In the genomic region with DNA sequence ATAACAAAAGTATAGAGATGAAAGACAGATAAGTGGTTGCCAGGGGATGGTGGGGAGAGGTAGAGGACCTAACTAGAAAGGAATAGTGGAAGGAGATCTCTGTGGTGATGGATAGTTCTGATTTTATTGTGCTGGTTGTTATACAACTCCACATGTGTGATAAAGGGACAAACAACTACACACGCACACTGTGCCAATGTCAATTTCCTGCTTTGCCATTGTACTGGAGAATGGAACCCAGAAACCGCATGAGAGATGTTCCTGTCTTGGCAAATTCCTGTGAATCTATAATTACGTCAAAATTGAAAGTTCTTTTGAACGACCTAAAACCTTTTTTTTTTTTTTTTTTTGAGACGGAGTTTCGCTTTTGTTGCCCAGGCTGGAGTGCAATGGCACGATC, we compare ENCODE assay signal across 22 cellular contexts. TPM values are rescaled to one million over a fixed set of nuclear protein-coding genes. Genes with fewer than 3 reads are reported as not detected.
DNase-seq lines count a peak whose midpoint lies in the region; ATAC-seq lines count a peak whose summit lies in the region.
"Had no signal": no experiment of that assay in that cellular context is flagged by ENCODE, and none has a peak within 500 bp of the region (broad histone marks: within the 10 kb centered on the region; RNA-seq: fewer than 3 reads in every experiment).

No MANE protein-coding gene starts in this region.

- peak overlapping the region; percentile 10 for H3K27ac Mint-ChIP-seq in activated naive CD4-positive, alpha-beta T cell treated with anti-CD3 and anti-CD28 coated beads, Interleukin-2, amount 50 U/mL, for 24 hours
- peak overlapping the region; percentile 87 for H3K27ac Mint-ChIP-seq in T-helper 17 cell
- H3K27ac Mint-ChIP-seq in central memory CD8-positive, alpha-beta T cell (ENCODE audit: low read depth) = peak overlapping the region; percentile 89
- H3K27ac Mint-ChIP-seq in stimulated activated effector memory CD8-positive, alpha-beta T cell treated with anti-CD3 and anti-CD28 coated beads, Interleukin-12 subunit alpha, Interleukin-12 subunit beta, amount 100 ng/mL, for 72 hours = peak overlapping the region; percentile 91
- H3K27ac Mint-ChIP-seq: stimulated activated naive B cell treated with anti-CD40 and anti-IgM and Interleukin-4, amounts not matched to agents 10 μg/mL and 1 μg/mL and 100 μg/mL, for 72 hours had no signal

- H3K27me3 Mint-ChIP-seq in activated naive CD4-positive, alpha-beta T cell treated with anti-CD3 and anti-CD28 coated beads, Interleukin-2, amount 50 U/mL, for 24 hours = no peaks in the 10 kb centered on the region
- H3K27me3 Mint-ChIP-seq in T-helper 17 cell = peaks cover 6% of the 10 kb centered on the region
- no peaks in the 10 kb centered on the region for H3K27me3 Mint-ChIP-seq in central memory CD8-positive, alpha-beta T cell

- H3K9me3 ChIP-seq in T-helper 17 cell (ENCODE audit: control insufficient read depth, low read length, poor library complexity, severe bottlenecking) = no peaks in the 10 kb centered on the region
- H3K9me3 ChIP-seq: thyroid gland had no signal

- H3K4me3 Mint-ChIP-seq in activated naive CD4-positive, alpha-beta T cell treated with anti-CD3 and anti-CD28 coated beads, Interleukin-2, amount 50 U/mL, for 24 hours = peak overlapping the region; percentile 8
- H3K4me3 Mint-ChIP-seq in T-helper 17 cell = peak overlapping the region; percentile 90
- H3K4me3 Mint-ChIP-seq in central memory CD8-positive, alpha-beta T cell = peak overlapping the region; percentile 75
- peak overlapping the region; percentile 93 for H3K4me3 Mint-ChIP-seq in stimulated activated effector memory CD8-positive, alpha-beta T cell treated with anti-CD3 and anti-CD28 coated beads, Interleukin-12 subunit alpha, Interleukin-12 subunit beta, amount 100 ng/mL, for 72 hours
- H3K4me3 Mint-ChIP-seq: stimulated activated naive B cell treated with anti-CD40 and anti-IgM and Interleukin-4, amounts not matched to agents 10 μg/mL and 1 μg/mL and 100 μg/mL, for 72 hours had no signal

- DNase-seq in activated naive CD4-positive, alpha-beta T cell (lab: John Stamatoyannopoulos, UW) = no peak
- DNase-seq in T-helper 17 cell (no peak), NCI-H345 (lab: John Stamatoyannopoulos, UW) (no peak), retina (no peak)
- DNase-seq in central memory CD8-positive, alpha-beta T cell (ENCODE audit: low spot score in 2 of 2) = no peak
- DNase-seq in stimulated activated effector memory CD8-positive, alpha-beta T cell treated with anti-CD3 and anti-CD28 coated beads, Interleukin-12 subunit alpha, Interleukin-12 subunit beta, amount 100 ng/mL, for 72 hours (ENCODE audit: low spot score in 2 of 2) = no peak
- DNase-seq: activated CD8-positive, alpha-beta memory T cell treated with anti-CD3 and anti-CD28 coated beads, Interleukin-2, amount 50 U/mL, for 4 hours; brain microvascular endothelial cell; DMS79 treated with DMSO at 0.1 percent for 48 hours; KBM-7; MV-4-11; NCI-H187; NCI-H2227 treated with DMSO at 0.1 percent for 48 hours; NCI-H748 treated with DMSO at 0.1 percent for 48 hours; stimulated activated naive B cell treated with anti-CD40 and anti-IgM and Interleukin-4, amounts not matched to agents 10 μg/mL and 1 μg/mL and 100 μg/mL, for 72 hours; thyroid gland had no signal

- no peaks in the 10 kb centered on the region for H3K9me3 Mint-ChIP-seq in activated naive CD4-positive, alpha-beta T cell treated with anti-CD3 and anti-CD28 coated beads, Interleukin-2, amount 50 U/mL, for 24 hours
- H3K9me3 Mint-ChIP-seq in central memory CD8-positive, alpha-beta T cell = no peaks in the 10 kb centered on the region
- no peaks in the 10 kb centered on the region for H3K9me3 Mint-ChIP-seq in stimulated activated effector memory CD8-positive, alpha-beta T cell treated with anti-CD3 and anti-CD28 coated beads, Interleukin-12 subunit alpha, Interleukin-12 subunit beta, amount 100 ng/mL, for 72 hours
- H3K9me3 Mint-ChIP-seq: stimulated activated naive B cell treated with anti-CD40 and anti-IgM and Interleukin-4, amounts not matched to agents 10 μg/mL and 1 μg/mL and 100 μg/mL, for 72 hours had no signal

- peaks cover 49% of the 10 kb centered on the region for H3K4me1 Mint-ChIP-seq in activated naive CD4-positive, alpha-beta T cell treated with anti-CD3 and anti-CD28 coated beads, Interleukin-2, amount 50 U/mL, for 24 hours
- peaks cover 17% of the 10 kb centered on the region for H3K4me1 Mint-ChIP-seq in T-helper 17 cell
- peaks cover 49% of the 10 kb centered on the region for H3K4me1 Mint-ChIP-seq in central memory CD8-positive, alpha-beta T cell
- peaks cover 77% of the 10 kb centered on the region for H3K4me1 Mint-ChIP-seq in stimulated activated effector memory CD8-positive, alpha-beta T cell treated with anti-CD3 and anti-CD28 coated beads, Interleukin-12 subunit alpha, Interleukin-12 subunit beta, amount 100 ng/mL, for 72 hours

- ATAC-seq in T-helper 17 cell (no peak), GM21825 (IDR thresholded peaks at IDR 0.05; ENCODE audit: unreplicated experiment) (no peak)
- ATAC-seq in central memory CD8-positive, alpha-beta T cell (replicated peaks; ENCODE audit: extremely low read depth, poor library complexity, severe bottlenecking) = no peak
- peak; percentile 34 for ATAC-seq in stimulated activated effector memory CD8-positive, alpha-beta T cell treated with anti-CD3 and anti-CD28 coated beads, Interleukin-12 subunit alpha, Interleukin-12 subunit beta, amount 100 ng/mL, for 72 hours
- ATAC-seq: GM12878; HCT116; Right ventricle myocardium inferior; stimulated activated naive B cell treated with anti-CD40 and anti-IgM and Interleukin-4, amounts not matched to agents 10 μg/mL and 1 μg/mL and 100 μg/mL, for 72 hours had no signal

- H3K36me3 Mint-ChIP-seq in activated naive CD4-positive, alpha-beta T cell treated with anti-CD3 and anti-CD28 coated beads, Interleukin-2, amount 50 U/mL, for 24 hours = peaks cover 46% of the 10 kb centered on the region
- H3K36me3 Mint-ChIP-seq in T-helper 17 cell (ENCODE audit: low read depth) = no peaks in the 10 kb centered on the region
- peaks cover 10% of the 10 kb centered on the region for H3K36me3 Mint-ChIP-seq in central memory CD8-positive, alpha-beta T cell (ENCODE audit: insufficient read depth)
- H3K36me3 Mint-ChIP-seq in stimulated activated effector memory CD8-positive, alpha-beta T cell treated with anti-CD3 and anti-CD28 coated beads, Interleukin-12 subunit alpha, Interleukin-12 subunit beta, amount 100 ng/mL, for 72 hours = peaks cover 100% of the 10 kb centered on the region

RNA-seq across cellular contexts. Expression of gene TNFRSF9, which starts 11.0 kb away (rescaled TPM):
- 1 to 10 TPM in 1 of 2 donors, under 1 TPM in 1; 0.50 to 1.1 TPM for total RNA-seq in T-helper 17 cell
- total RNA-seq: OCI-LY7, Right ventricle myocardium inferior had no signal

RNA-seq across cellular contexts. Expression of gene PARK7, which starts 31.9 kb away (rescaled TPM):
- 100 to 1,000 TPM; 106 to 123 TPM for total RNA-seq in T-helper 17 cell

Comparison
In these comparisons a context has a peak if more than half of its experiments do, and no peak if none do; other contexts are left out.
1. H3K27ac Mint-ChIP-seq: peak in every context shown above with its lines; median percentile 91 in stimulated activated effector memory CD8-positive, alpha-beta T cell treated with anti-CD3 and anti-CD28 coated beads, Interleukin-12 subunit alpha, Interleukin-12 subunit beta, amount 100 ng/mL, for 72 hours; 89 in central memory CD8-positive, alpha-beta T cell; 87 in T-helper 17 cell; 10 in activated naive CD4-positive, alpha-beta T cell treated with anti-CD3 and anti-CD28 coated beads, Interleukin-2, amount 50 U/mL, for 24 hours.
2. H3K4me3 Mint-ChIP-seq: peak in every context shown above with its lines; median percentile 93 in stimulated activated effector memory CD8-positive, alpha-beta T cell treated with anti-CD3 and anti-CD28 coated beads, Interleukin-12 subunit alpha, Interleukin-12 subunit beta, amount 100 ng/mL, for 72 hours; 90 in T-helper 17 cell; 75 in central memory CD8-positive, alpha-beta T cell; 8 in activated naive CD4-positive, alpha-beta T cell treated with anti-CD3 and anti-CD28 coated beads, Interleukin-2, amount 50 U/mL, for 24 hours.